ENCODE assay signal across 8 cellular contexts in the genomic region with DNA sequence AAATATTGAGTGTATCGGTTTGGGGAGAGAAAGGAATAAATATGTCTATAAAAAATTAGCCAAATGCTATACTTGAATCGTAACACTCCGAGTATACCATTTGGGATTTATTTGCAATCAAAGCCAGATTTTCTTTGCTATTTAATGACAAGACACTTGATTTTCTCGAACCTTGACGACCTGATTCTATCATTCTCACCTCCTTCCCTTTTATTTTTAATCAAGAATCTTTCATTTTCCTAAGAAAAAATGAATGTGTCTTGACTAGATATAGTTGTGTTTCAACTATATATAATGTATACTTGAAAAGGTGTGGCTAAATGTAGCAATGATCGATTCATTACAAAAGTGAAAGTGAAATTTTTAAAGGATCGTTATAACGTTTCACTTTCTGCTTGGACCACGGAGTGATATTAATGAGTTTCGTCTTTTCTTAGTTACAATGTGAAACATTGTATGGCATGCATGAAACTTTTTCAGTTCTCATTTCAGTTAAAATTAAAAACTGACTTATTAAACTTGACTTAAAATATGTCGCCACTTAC. TPM values are rescaled to one million over a fixed set of nuclear protein-coding genes. Genes with fewer than 3 reads are reported as not detected.
DNase-seq lines count a peak whose midpoint lies in the region; ATAC-seq and TF ChIP-seq lines count a peak whose summit lies in the region.

No MANE protein-coding gene starts in this region.

- H3K4me3 ChIP-seq in SJCRH30 (peak overlapping the region; percentile 90), fibroblast of the aortic adventitia (ENCODE audit: low read depth, low read length) (peak overlapping the region; percentile 81), gastrocnemius medialis (peak overlapping the region; percentile 72 to 77 (median 74))

- ATAC-seq in HG02938 (IDR thresholded peaks at IDR 0.05; ENCODE audit: unreplicated experiment) (peak; percentile 60), gastrocnemius medialis (no peak)

- peaks cover 41% of the 10 kb centered on the region for H3K4me1 Mint-ChIP-seq in activated CD4-positive, alpha-beta T cell treated with anti-CD3 and anti-CD28 coated beads, Interleukin-2, amount 10 ng/mL, durations not matched to agents 7 days and 5 days

- peaks cover 12% of the 10 kb centered on the region for H3K9me3 Mint-ChIP-seq in activated CD4-positive, alpha-beta T cell treated with anti-CD3 and anti-CD28 coated beads, Interleukin-2, amount 10 ng/mL, durations not matched to agents 7 days and 5 days

- peaks cover 6% of the 10 kb centered on the region; the same call in 1 of the 2 replicates for H3K36me3 ChIP-seq in SJCRH30
- H3K36me3 ChIP-seq in gastrocnemius medialis = peaks cover 0 to 20% of the 10 kb centered on the region in 2 donors

- TF ChIP-seq POLR2A in gastrocnemius medialis (IDR thresholded peaks at IDR 0.05) = no peak

- H3K27me3 ChIP-seq in SJCRH30 (no peaks in the 10 kb centered on the region), gastrocnemius medialis (no peaks in the 10 kb centered on the region)

- H3K9me3 ChIP-seq in SJCRH30 (replicated peaks) (no peaks in the 10 kb centered on the region), gastrocnemius medialis (no peaks in the 10 kb centered on the region)

- DNase-seq in activated CD4-positive, alpha-beta T cell treated with anti-CD3 and anti-CD28 coated beads, Interleukin-2, amount 10 ng/mL, durations not matched to agents 7 days and 5 days = no peak
- no peak for DNase-seq in activated CD4-positive, alpha-beta T cell treated with anti-CD3 and anti-CD28 coated beads, Interleukin-2, amount 50 U/mL, for 48 hours
- DNase-seq in SJCRH30 (no peak), fibroblast of the aortic adventitia (ENCODE audit: low read depth) (no peak), gastrocnemius medialis (no peak), NCI-H226 (no peak), DMS79 (lab: John Stamatoyannopoulos, UW) (no peak)

- no peak for TF ChIP-seq CTCF in fibroblast of the aortic adventitia (IDR thresholded peaks at IDR 0.05; ENCODE audit: insufficient read depth, low read length)
- no peak for TF ChIP-seq CTCF in gastrocnemius medialis (IDR thresholded peaks at IDR 0.05 in 4 of 5, conservative IDR thresholded peaks at IDR 0.05 in 1 of 5)

- H3K27ac Mint-ChIP-seq in activated CD4-positive, alpha-beta T cell treated with anti-CD3 and anti-CD28 coated beads, Interleukin-2, amount 10 ng/mL, durations not matched to agents 7 days and 5 days = peak overlapping the region; percentile 93

- peaks cover 29% of the 10 kb centered on the region for H3K36me3 Mint-ChIP-seq in activated CD4-positive, alpha-beta T cell treated with anti-CD3 and anti-CD28 coated beads, Interleukin-2, amount 10 ng/mL, durations not matched to agents 7 days and 5 days (ENCODE audit: low read depth)

- POLR2A ChIA-PET in activated CD4-positive, alpha-beta T cell treated with anti-CD3 and anti-CD28 coated beads, Interleukin-2, amount 10 ng/mL, durations not matched to agents 7 days and 5 days (lab: Charles Lee) = no interaction called here

- intact Hi-C loops in gastrocnemius medialis (cut with DNase I; ENCODE audit: low total_unique reads) = loop anchor here (5.0 kb wide), 3 partner anchors 90 to 180 kb away; partner anchors contain the start of gene ABCF2

- H3K4me3 Mint-ChIP-seq in activated CD4-positive, alpha-beta T cell treated with anti-CD3 and anti-CD28 coated beads, Interleukin-2, amount 10 ng/mL, durations not matched to agents 7 days and 5 days = peak overlapping the region; percentile 86

- no peaks in the 10 kb centered on the region for H3K27me3 Mint-ChIP-seq in activated CD4-positive, alpha-beta T cell treated with anti-CD3 and anti-CD28 coated beads, Interleukin-2, amount 10 ng/mL, durations not matched to agents 7 days and 5 days

- H3K27ac ChIP-seq in SJCRH30 (peak overlapping the region; percentile 45; the same call in 1 of the 2 replicates), gastrocnemius medialis (peak overlapping the region; percentile 73 to 90 (median 86))

- 0 out of 2 replicates have a peak, but pooled peaks cover 3% of the 10 kb centered on the region for H3K4me1 ChIP-seq in SJCRH30
- peaks cover 12 to 20% of the 10 kb centered on the region in 2 donors for H3K4me1 ChIP-seq in gastrocnemius medialis

- CTCF ChIA-PET in activated CD4-positive, alpha-beta T cell treated with anti-CD3 and anti-CD28 coated beads, Interleukin-2, amount 10 ng/mL, durations not matched to agents 7 days and 5 days (lab: Charles Lee) = interaction anchor here (0.9 to 3.8 kb wide), 6 partner anchors 9 to 290 kb away, joined by 3 to 34 read pairs (median 4); no protein-coding TSS in a partner anchor

- in situ Hi-C loops in gastrocnemius medialis (cut with MboI; ENCODE audit: low sequenced_read_pairs in 4 of 4) = no loop called here

RNA-seq across cellular contexts. Expression of gene NUB1, which starts 0.6 kb away (rescaled TPM):
- total RNA-seq in activated CD4-positive, alpha-beta T cell treated with anti-CD3 and anti-CD28 coated beads, Interleukin-2, amount 10 ng/mL, durations not matched to agents 7 days and 5 days = 10 to 100 TPM; 69.7 to 85.5 TPM
- total RNA-seq in SJCRH30 (2014; rRNA removed; shearing (Covaris generic)) = 56.8 and 61.5 TPM in 2 replicates
- total RNA-seq in fibroblast of the aortic adventitia (ENCODE audit: low replicate concordance) (46.5 and 193 TPM in 2 replicates), gastrocnemius medialis (10 to 100 TPM; 45.3 to 59.0 (median 49.7) TPM)
